16 cellular contexts compared by ENCODE assay signal in genomic region chr7:98276241-98276761, GRCh38. TPM values are rescaled to one million over a fixed set of nuclear protein-coding genes. Genes with fewer than 3 reads are reported as not detected.
DNase-seq lines count a peak whose midpoint lies in the region; ATAC-seq, FAIRE-seq and TF ChIP-seq lines count a peak whose summit lies in the region.
"Had no signal": no experiment of that assay in that cellular context is flagged by ENCODE, and none has a peak within 500 bp of the region (broad histone marks: within the 10 kb centered on the region; RNA-seq: fewer than 3 reads in every experiment).

No MANE protein-coding gene starts in this region.

- no peak overlapping the region for H3K4me2 ChIP-seq in SK-N-SH

- no peak overlapping the region for H3K4me3 ChIP-seq in gastroesophageal sphincter
- no peak overlapping the region for H3K4me3 ChIP-seq in small intestine (ENCODE audit: low read depth in 1 of 2, low read length in 2 of 2)
- H3K4me3 ChIP-seq in SK-N-SH (ENCODE audit: low read depth in 2 of 2, low read length in 1 of 2) = no peak overlapping the region

- ATAC-seq in gastroesophageal sphincter (peak; percentile 29), HG02973 (IDR thresholded peaks at IDR 0.05; ENCODE audit: unreplicated experiment) (no peak)

- DNase-seq in HCEC 1CT = peak; percentile 50
- DNase-seq in SKM-1 (lab: John Stamatoyannopoulos, UW; ENCODE audit: unreplicated experiment) = peak; percentile 50
- DNase-seq in small intestine = peak; percentile 32
- DNase-seq in NCI-H69 (lab: John Stamatoyannopoulos, UW) = no peak
- DNase-seq in activated CD4-positive, alpha-beta T cell treated with anti-CD3 and anti-CD28 coated beads, Interleukin-2, amount 10 ng/mL, durations not matched to agents 24 days and 14 days = no peak
- no peak for DNase-seq in SK-N-SH
- DNase-seq: activated T-cell treated with anti-CD3 and anti-CD28 coated beads, Interleukin-2, amount 50 U/mL, for 48 hours; brain microvascular endothelial cell; erythroblast; islet precursor cell; NCI-H2081; nucleus accumbens; stimulated activated CD4-positive, alpha-beta T cell treated with anti-CD3 and anti-CD28 coated beads, Interleukin-1b, Interleukin-23, amount 100 ng/mL, for 48 hours; stimulated activated naive CD4-positive, alpha-beta T cell treated with Interleukin-2 at 50 U/mL for 16 hours had no signal

- POLR2A ChIA-PET in SK-N-SH (lab: Yijun Ruan, JAX) = no interaction called here

- intact Hi-C loops in activated CD4-positive, alpha-beta T cell treated with anti-CD3 and anti-CD28 coated beads, Interleukin-2, amount 10 ng/mL, durations not matched to agents 24 days and 14 days (cut with micrococcal nuclease) = no loop called here

- H3K36me3 Mint-ChIP-seq in activated CD4-positive, alpha-beta T cell treated with anti-CD3 and anti-CD28 coated beads, Interleukin-2, amount 10 ng/mL, durations not matched to agents 24 days and 14 days (ENCODE audit: low read depth) = no peaks in the 10 kb centered on the region

- H3K4me1 Mint-ChIP-seq in activated CD4-positive, alpha-beta T cell treated with anti-CD3 and anti-CD28 coated beads, Interleukin-2, amount 10 ng/mL, durations not matched to agents 24 days and 14 days = peaks cover 2% of the 10 kb centered on the region

- no peak overlapping the region for H3K4me3 Mint-ChIP-seq in activated CD4-positive, alpha-beta T cell treated with anti-CD3 and anti-CD28 coated beads, Interleukin-2, amount 10 ng/mL, durations not matched to agents 24 days and 14 days

- no peak for TF ChIP-seq EP300 in gastroesophageal sphincter (IDR thresholded peaks at IDR 0.05)
- no peak for TF ChIP-seq EP300 in SK-N-SH (IDR thresholded peaks at IDR 0.05; ENCODE audit: borderline replicate concordance in 1 of 2, low read depth in 1 of 2, low read length in 1 of 2)

- 7 to 20% methylated on average over 2 to 3 of the region's 5 CpGs for WGBS in gastroesophageal sphincter (ENCODE audit: low coverage in 1 of 2), 2 donors
- WGBS in small intestine, 3 donors = 28 to 49% (median 45%) methylated on average over 5 of the region's 5 CpGs
- 80% methylated on average over 5 of the region's 5 CpGs for WGBS in SK-N-SH (ENCODE audit: low lambda C conversion rate)

- CTCF ChIA-PET in SK-N-SH (lab: Yijun Ruan, JAX) = interaction anchor here (1.1 to 4.8 kb wide), 2 partner anchors 9 to 145 kb away, joined by 3 to 26 read pairs; no protein-coding TSS in a partner anchor

- no peaks in the 10 kb centered on the region for H3K9me3 ChIP-seq in gastroesophageal sphincter
- no peaks in the 10 kb centered on the region for H3K9me3 ChIP-seq in small intestine (ENCODE audit: control insufficient read depth, low read depth)
- H3K9me3 ChIP-seq in SK-N-SH = no peaks in the 10 kb centered on the region

- no peaks in the 10 kb centered on the region for H3K9me2 ChIP-seq in SK-N-SH

- H3K27ac Mint-ChIP-seq in activated CD4-positive, alpha-beta T cell treated with anti-CD3 and anti-CD28 coated beads, Interleukin-2, amount 10 ng/mL, durations not matched to agents 24 days and 14 days = no peak overlapping the region

- H2AFZ ChIP-seq in SK-N-SH (ENCODE audit: low read depth) = no peak overlapping the region

- H3K36me3 ChIP-seq in gastroesophageal sphincter (no peaks in the 10 kb centered on the region), small intestine (ENCODE audit: control insufficient read depth in 2 of 2, insufficient read depth in 2 of 2, low read length in 2 of 2) (no peaks in the 10 kb centered on the region), SK-N-SH (replicated peaks in 1 of 2; ENCODE audit: control insufficient read depth in 1 of 2, insufficient read depth in 2 of 2, low read length in 1 of 2) (no peaks in the 10 kb centered on the region)
- H3K36me3 ChIP-seq: brain microvascular endothelial cell had no signal

- H3K9me3 Mint-ChIP-seq in activated CD4-positive, alpha-beta T cell treated with anti-CD3 and anti-CD28 coated beads, Interleukin-2, amount 10 ng/mL, durations not matched to agents 24 days and 14 days = no peaks in the 10 kb centered on the region

- no peak for TF ChIP-seq POLR2A in gastroesophageal sphincter (IDR thresholded peaks at IDR 0.05)

- peaks cover 16% of the 10 kb centered on the region for H3F3A ChIP-seq in SK-N-SH (replicated peaks; ENCODE audit: insufficient read depth)

- FAIRE-seq in small intestine (lab: Jason Lieb, UNC) = no peak

- no peak for TF ChIP-seq RAD21 in SK-N-SH (IDR thresholded peaks at IDR 0.05; ENCODE audit: low read length)

- no peak overlapping the region for H3K9ac ChIP-seq in SK-N-SH

- no peaks in the 10 kb centered on the region for H3K27me3 ChIP-seq in gastroesophageal sphincter
- no peaks in the 10 kb centered on the region for H3K27me3 ChIP-seq in small intestine (ENCODE audit: control insufficient read depth in 2 of 2, insufficient read depth in 2 of 2, low read length in 2 of 2)
- no peaks in the 10 kb centered on the region for H3K27me3 ChIP-seq in SK-N-SH (ENCODE audit: insufficient read depth)
- H3K27me3 ChIP-seq: brain microvascular endothelial cell had no signal

- H3K4me1 ChIP-seq in gastroesophageal sphincter (peaks cover 0 to 21% (median 7%) of the 10 kb centered on the region in 3 donors), small intestine (ENCODE audit: control insufficient read depth in 2 of 2, insufficient read depth in 1 of 2, low read depth in 1 of 2, low read length in 1 of 2) (peaks cover 0 to 2% of the 10 kb centered on the region in 2 donors), SK-N-SH (ENCODE audit: control insufficient read depth in 1 of 2, insufficient read depth in 2 of 2, low read depth in 1 of 2, low read length in 1 of 2) (peaks cover 0 to 17% of the 10 kb centered on the region in 2 experiments; a peak in 1 of 4 replicates)

- H3K27ac ChIP-seq in gastroesophageal sphincter = peak overlapping the region in 3 of 4 donors; percentile 37 to 72 (median 71)
- H3K27ac ChIP-seq in small intestine (ENCODE audit: low read depth in 1 of 2, low read length in 1 of 2) = peak overlapping the region in 1 of 2 donors; percentile 3
- H3K27ac ChIP-seq in SK-N-SH (ENCODE audit: low read depth in 2 of 2, low read length in 1 of 2) = no peak overlapping the region
- H3K27ac ChIP-seq: brain microvascular endothelial cell had no signal

- TF ChIP-seq CTCF in gastroesophageal sphincter (IDR thresholded peaks at IDR 0.05) (no peak), SK-N-SH (IDR thresholded peaks at IDR 0.05) (no peak)

- no peaks in the 10 kb centered on the region for H4K20me1 ChIP-seq in SK-N-SH (ENCODE audit: insufficient read depth)

- no peaks in the 10 kb centered on the region for H3K79me2 ChIP-seq in SK-N-SH (ENCODE audit: insufficient read depth)

- no peaks in the 10 kb centered on the region for H3K27me3 Mint-ChIP-seq in activated CD4-positive, alpha-beta T cell treated with anti-CD3 and anti-CD28 coated beads, Interleukin-2, amount 10 ng/mL, durations not matched to agents 24 days and 14 days

TF ChIP-seq in SK-N-SH, 30 proteins besides CTCF, POLR2A, EP300 and RAD21 (continues in another document):
- no peak for TF ChIP-seq USF2 (IDR thresholded peaks at IDR 0.05; ENCODE audit: borderline replicate concordance, low read depth, low read length)
- TF ChIP-seq POLR2AphosphoS5 (IDR thresholded peaks at IDR 0.05; ENCODE audit: low read depth, low read length) = no peak
- TF ChIP-seq YY1 (IDR thresholded peaks at IDR 0.05; ENCODE audit: low read depth) = no peak
- TF ChIP-seq IRF3 (IDR thresholded peaks at IDR 0.05; ENCODE audit: low read depth, low read length) = no peak
- TF ChIP-seq SMC3 (IDR thresholded peaks at IDR 0.05; ENCODE audit: low read depth, low read length) = no peak
- TF ChIP-seq TCF12 (IDR thresholded peaks at IDR 0.05) = no peak
- TF ChIP-seq ELF1 (IDR thresholded peaks at IDR 0.05) = no peak

RNA-seq across cellular contexts. Expression of gene BRI3, which starts 5.2 kb away (rescaled TPM):
- total RNA-seq in gastroesophageal sphincter = 10 to 100 TPM; 39.0 to 51.4 (median 45.5) TPM
- polyA plus RNA-seq in small intestine (100 to 1,000 TPM; 186 to 384 (median 323) TPM), SK-N-SH (2012; rRNA removed) (108 and 128 TPM in 2 replicates)
- 66.8 and 70.3 TPM in 2 replicates for total RNA-seq in activated CD4-positive, alpha-beta T cell treated with anti-CD3 and anti-CD28 coated beads, Interleukin-2, amount 10 ng/mL, durations not matched to agents 24 days and 14 days
- polyA plus RNA-seq in SK-N-SH (2012; cell fraction: cytosol; rRNA removed) = 138 and 139 TPM in 2 replicates
- 49.3 and 55.5 TPM in 2 replicates for polyA plus RNA-seq in SK-N-SH (2012; cell fraction: nucleus; rRNA removed)

RNA-seq across cellular contexts. Expression of gene TECPR1, which starts 24.3 kb away (rescaled TPM):
- 10 to 100 TPM; 18.6 to 22.3 (median 20.4) TPM for total RNA-seq in gastroesophageal sphincter
- polyA plus RNA-seq in small intestine = 10 to 100 TPM in 2 of 3 donors, 1 to 10 TPM in 1; 9.2 to 20.6 (median 12.5) TPM
- total RNA-seq in activated CD4-positive, alpha-beta T cell treated with anti-CD3 and anti-CD28 coated beads, Interleukin-2, amount 10 ng/mL, durations not matched to agents 24 days and 14 days = 43.1 and 47.8 TPM in 2 replicates
- 6.6 and 6.8 TPM in 2 replicates for polyA plus RNA-seq in SK-N-SH (2012; rRNA removed)
- 3.3 and 4.3 TPM in 2 replicates for polyA plus RNA-seq in SK-N-SH (2012; cell fraction: cytosol; rRNA removed)
- polyA plus RNA-seq in SK-N-SH (2012; cell fraction: nucleus; rRNA removed) = 26.3 and 41.0 TPM in 2 replicates

Comparison
In these comparisons a context has a peak if more than half of its experiments do, and no peak if none do; other contexts are left out.
1. DNase-seq: peak in HCEC 1CT (single experiment), SKM-1 (single experiment) and small intestine (single experiment); none in NCI-H69 (single experiment), activated CD4-positive, alpha-beta T cell treated with anti-CD3 and anti-CD28 coated beads, Interleukin-2, amount 10 ng/mL, durations not matched to agents 24 days and 14 days (single experiment) and SK-N-SH (single experiment).
2. H3K27ac ChIP-seq: peak in gastroesophageal sphincter (3 of 4); none in SK-N-SH (0 of 2).